In genomic region chr4:48315728-48316630, GRCh38 we compare ENCODE assay signal across 8 cellular contexts. TPM values are rescaled to one million over a fixed set of nuclear protein-coding genes. Genes with fewer than 3 reads are reported as not detected.
DNase-seq lines count a peak whose midpoint lies in the region; ATAC-seq and TF ChIP-seq lines count a peak whose summit lies in the region.

No MANE protein-coding gene starts in this region.

- H3K9me3 ChIP-seq in neural progenitor cell (ENCODE audit: low read depth) = no peaks in the 10 kb centered on the region

- H3K27ac Mint-ChIP-seq in endothelial cell (ENCODE audit: unreplicated experiment) (no peak overlapping the region), neural progenitor cell (no peak overlapping the region)

- peak; percentile 51 for TF ChIP-seq CTCF in endothelial cell (IDR thresholded peaks at IDR 0.05; ENCODE audit: unreplicated experiment)
- TF ChIP-seq CTCF in neural progenitor cell (IDR thresholded peaks at IDR 0.05) = peak; percentile 69
- peak in 1 of 3 donors; percentile 16 for TF ChIP-seq CTCF in omental fat pad (IDR thresholded peaks at IDR 0.05)

- H4K20me1 ChIP-seq in neural progenitor cell (ENCODE audit: low read depth) = no peaks in the 10 kb centered on the region

- no peak overlapping the region for H3K4me2 ChIP-seq in neural progenitor cell

- no peak overlapping the region for H2AFZ ChIP-seq in neural progenitor cell (replicated peaks)

- H3K4me1 Mint-ChIP-seq in endothelial cell (ENCODE audit: unreplicated experiment) (peaks cover 2% of the 10 kb centered on the region), neural progenitor cell (no peaks in the 10 kb centered on the region)

- no peak overlapping the region for H3K9ac ChIP-seq in neural progenitor cell

- H3K36me3 ChIP-seq in neural progenitor cell = no peaks in the 10 kb centered on the region

- no peak for ATAC-seq in omental fat pad (ENCODE audit: low FRiP score)

- DNase-seq in AG08395 (ENCODE audit: low spot score) (peak; percentile 73), GM04504 (ENCODE audit: low read depth) (peak; percentile 40), HCEC 1CT (peak; percentile 38), NAMALWA (ENCODE audit: low spot score) (peak; percentile 78), SW480 (ENCODE audit: low spot score) (peak; percentile 53), endothelial cell (ENCODE audit: low spot score) (peak; percentile 23), neural progenitor cell (ENCODE audit: low spot score) (peak; percentile 58), omental fat pad (ENCODE audit: low spot score) (no peak)

- no peaks in the 10 kb centered on the region for H3F3A ChIP-seq in neural progenitor cell (ENCODE audit: low read depth)

- H3K4me3 ChIP-seq in neural progenitor cell = no peak overlapping the region

- H3K27ac ChIP-seq in neural progenitor cell = no peak overlapping the region

- H3K4me3 Mint-ChIP-seq in endothelial cell (ENCODE audit: unreplicated experiment) (no peak overlapping the region), neural progenitor cell (no peak overlapping the region)

- no peaks in the 10 kb centered on the region for H3K27me3 Mint-ChIP-seq in endothelial cell (ENCODE audit: unreplicated experiment)
- H3K27me3 Mint-ChIP-seq in neural progenitor cell (ENCODE audit: insufficient read depth, low read depth) = no peaks in the 10 kb centered on the region

- H3K27me3 ChIP-seq in neural progenitor cell = no peaks in the 10 kb centered on the region

- no peaks in the 10 kb centered on the region for H3K79me2 ChIP-seq in neural progenitor cell (ENCODE audit: low read depth)

- H3K36me3 Mint-ChIP-seq in endothelial cell (ENCODE audit: low read depth, unreplicated experiment) = no peaks in the 10 kb centered on the region
- H3K36me3 Mint-ChIP-seq in neural progenitor cell = no peaks in the 10 kb centered on the region

- H3K9me3 Mint-ChIP-seq in endothelial cell (ENCODE audit: unreplicated experiment) (peaks cover 4% of the 10 kb centered on the region), neural progenitor cell (peaks cover 8% of the 10 kb centered on the region)

- no peaks in the 10 kb centered on the region for H3K4me1 ChIP-seq in neural progenitor cell

RNA-seq across cellular contexts. Expression of gene SLAIN2, which starts 25.4 kb away (rescaled TPM):
- 54.6 TPM for total RNA-seq in endothelial cell (ENCODE audit: unreplicated experiment)
- total RNA-seq in neural progenitor cell (ENCODE audit: low replicate concordance) = 25.4 and 44.0 TPM in 2 replicates
- 10 to 100 TPM; 27.7 to 92.6 (median 57.4) TPM for total RNA-seq in omental fat pad

RNA-seq across cellular contexts. Expression of gene TEC, which starts 46.3 kb away (rescaled TPM):
- 1.9 TPM for total RNA-seq in endothelial cell (ENCODE audit: unreplicated experiment)
- total RNA-seq in neural progenitor cell (ENCODE audit: low replicate concordance) = 0.22 TPM in 1 of 2 replicates, not detected in the other
- total RNA-seq in omental fat pad = 1 to 10 TPM; 2.6 to 4.8 (median 3.9) TPM
